ENCODE assay signal across 1 cellular context in genomic region chr6:7138921-7139358, GRCh38.
A peak's percentile ranks its signal among the peaks of the same experiment; 100 is the strongest.
TF ChIP-seq lines count a peak whose summit lies in the region.

No MANE protein-coding gene starts in this region.

TF ChIP-seq in HepG2, 621 proteins besides CTCF, POLR2A, EP300 and RAD21 (continued from another document and continues in another):
- TF ChIP-seq E2F5 (CRISPR knock-in tag; conservative IDR thresholded peaks at IDR 0.05) (no peak), AGO1 (IDR thresholded peaks at IDR 0.05; ENCODE audit: low read depth, low read length, poor library complexity, severe bottlenecking) (no peak), ZNF275 (CRISPR knock-in tag; IDR thresholded peaks at IDR 0.05; ENCODE audit: borderline replicate concordance) (no peak), ZBTB7B (CRISPR knock-in tag; IDR thresholded peaks at IDR 0.05) (no peak; the same call in 1 of the 2 replicates), SIX4 (CRISPR knock-in tag; IDR thresholded peaks at IDR 0.05) (no peak), SETDB1 (CRISPR knock-in tag; IDR thresholded peaks at IDR 0.05; ENCODE audit: borderline replicate concordance) (no peak), KDM3A (CRISPR knock-in tag; IDR thresholded peaks at IDR 0.05; ENCODE audit: low read depth) (no peak), SRY (CRISPR knock-in tag; IDR thresholded peaks at IDR 0.05) (no peak), SIN3B (IDR thresholded peaks at IDR 0.05; ENCODE audit: low read length) (0 out of 2 replicates have a peak, but pooled peaks have one; percentile 62), NR1H2 (CRISPR knock-in tag; IDR thresholded peaks at IDR 0.05; ENCODE audit: borderline replicate concordance, low read depth) (no peak), ZBTB14 (CRISPR knock-in tag; IDR thresholded peaks at IDR 0.05) (no peak), POLR2G (IDR thresholded peaks at IDR 0.05; ENCODE audit: low read depth, low read length) (0 out of 2 replicates have a peak, but pooled peaks have one; percentile 41), ZBTB40 (IDR thresholded peaks at IDR 0.05) (no peak), ZBTB40 (CRISPR knock-in tag; IDR thresholded peaks at IDR 0.05) (no peak), HMGA1 (CRISPR knock-in tag; conservative IDR thresholded peaks at IDR 0.05) (no peak), HOXD1 (CRISPR knock-in tag; IDR thresholded peaks at IDR 0.05) (no peak), ZNF567 (CRISPR knock-in tag; IDR thresholded peaks at IDR 0.05; ENCODE audit: borderline replicate concordance) (no peak), RFX3 (CRISPR knock-in tag; IDR thresholded peaks at IDR 0.05) (peak; percentile 87), CREM (IDR thresholded peaks at IDR 0.05) (peak; percentile 64; the same call in 1 of the 2 replicates), CREM (CRISPR knock-in tag; IDR thresholded peaks at IDR 0.05) (no peak), ZMAT3 (CRISPR knock-in tag; conservative IDR thresholded peaks at IDR 0.05) (no peak), ZNF136 (CRISPR knock-in tag; IDR thresholded peaks at IDR 0.05; ENCODE audit: low read depth) (no peak), ZNF446 (CRISPR knock-in tag; IDR thresholded peaks at IDR 0.05) (no peak), NKX3-1 (CRISPR knock-in tag; IDR thresholded peaks at IDR 0.05) (no peak), HIC2 (CRISPR knock-in tag; IDR thresholded peaks at IDR 0.05; ENCODE audit: low read depth) (peak; percentile 81)
- TF ChIP-seq, protein P1, sequence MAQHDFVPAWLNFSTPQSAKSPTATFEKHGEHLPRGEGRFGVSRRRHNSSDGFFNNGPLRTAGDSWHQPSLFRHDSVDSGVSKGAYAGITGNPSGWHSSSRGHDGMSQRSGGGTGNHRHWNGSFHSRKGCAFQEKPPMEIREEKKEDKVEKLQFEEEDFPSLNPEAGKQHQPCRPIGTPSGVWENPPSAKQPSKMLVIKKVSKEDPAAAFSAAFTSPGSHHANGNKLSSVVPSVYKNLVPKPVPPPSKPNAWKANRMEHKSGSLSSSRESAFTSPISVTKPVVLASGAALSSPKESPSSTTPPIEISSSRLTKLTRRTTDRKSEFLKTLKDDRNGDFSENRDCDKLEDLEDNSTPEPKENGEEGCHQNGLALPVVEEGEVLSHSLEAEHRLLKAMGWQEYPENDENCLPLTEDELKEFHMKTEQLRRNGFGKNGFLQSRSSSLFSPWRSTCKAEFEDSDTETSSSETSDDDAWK (CRISPR knock-in tag; IDR thresholded peaks at IDR 0.05) = no peak
- TF ChIP-seq, protein P2, sequence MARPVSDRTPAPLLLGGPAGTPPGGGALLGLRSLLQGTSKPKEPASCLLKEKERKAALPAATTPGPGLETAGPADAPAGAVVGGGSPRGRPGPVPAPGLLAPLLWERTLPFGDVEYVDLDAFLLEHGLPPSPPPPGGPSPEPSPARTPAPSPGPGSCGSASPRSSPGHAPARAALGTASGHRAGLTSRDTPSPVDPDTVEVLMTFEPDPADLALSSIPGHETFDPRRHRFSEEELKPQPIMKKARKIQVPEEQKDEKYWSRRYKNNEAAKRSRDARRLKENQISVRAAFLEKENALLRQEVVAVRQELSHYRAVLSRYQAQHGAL (CRISPR knock-in tag; IDR thresholded peaks at IDR 0.05; ENCODE audit: not compliant biosample characterization) = no peak
- TF ChIP-seq, protein P3, sequence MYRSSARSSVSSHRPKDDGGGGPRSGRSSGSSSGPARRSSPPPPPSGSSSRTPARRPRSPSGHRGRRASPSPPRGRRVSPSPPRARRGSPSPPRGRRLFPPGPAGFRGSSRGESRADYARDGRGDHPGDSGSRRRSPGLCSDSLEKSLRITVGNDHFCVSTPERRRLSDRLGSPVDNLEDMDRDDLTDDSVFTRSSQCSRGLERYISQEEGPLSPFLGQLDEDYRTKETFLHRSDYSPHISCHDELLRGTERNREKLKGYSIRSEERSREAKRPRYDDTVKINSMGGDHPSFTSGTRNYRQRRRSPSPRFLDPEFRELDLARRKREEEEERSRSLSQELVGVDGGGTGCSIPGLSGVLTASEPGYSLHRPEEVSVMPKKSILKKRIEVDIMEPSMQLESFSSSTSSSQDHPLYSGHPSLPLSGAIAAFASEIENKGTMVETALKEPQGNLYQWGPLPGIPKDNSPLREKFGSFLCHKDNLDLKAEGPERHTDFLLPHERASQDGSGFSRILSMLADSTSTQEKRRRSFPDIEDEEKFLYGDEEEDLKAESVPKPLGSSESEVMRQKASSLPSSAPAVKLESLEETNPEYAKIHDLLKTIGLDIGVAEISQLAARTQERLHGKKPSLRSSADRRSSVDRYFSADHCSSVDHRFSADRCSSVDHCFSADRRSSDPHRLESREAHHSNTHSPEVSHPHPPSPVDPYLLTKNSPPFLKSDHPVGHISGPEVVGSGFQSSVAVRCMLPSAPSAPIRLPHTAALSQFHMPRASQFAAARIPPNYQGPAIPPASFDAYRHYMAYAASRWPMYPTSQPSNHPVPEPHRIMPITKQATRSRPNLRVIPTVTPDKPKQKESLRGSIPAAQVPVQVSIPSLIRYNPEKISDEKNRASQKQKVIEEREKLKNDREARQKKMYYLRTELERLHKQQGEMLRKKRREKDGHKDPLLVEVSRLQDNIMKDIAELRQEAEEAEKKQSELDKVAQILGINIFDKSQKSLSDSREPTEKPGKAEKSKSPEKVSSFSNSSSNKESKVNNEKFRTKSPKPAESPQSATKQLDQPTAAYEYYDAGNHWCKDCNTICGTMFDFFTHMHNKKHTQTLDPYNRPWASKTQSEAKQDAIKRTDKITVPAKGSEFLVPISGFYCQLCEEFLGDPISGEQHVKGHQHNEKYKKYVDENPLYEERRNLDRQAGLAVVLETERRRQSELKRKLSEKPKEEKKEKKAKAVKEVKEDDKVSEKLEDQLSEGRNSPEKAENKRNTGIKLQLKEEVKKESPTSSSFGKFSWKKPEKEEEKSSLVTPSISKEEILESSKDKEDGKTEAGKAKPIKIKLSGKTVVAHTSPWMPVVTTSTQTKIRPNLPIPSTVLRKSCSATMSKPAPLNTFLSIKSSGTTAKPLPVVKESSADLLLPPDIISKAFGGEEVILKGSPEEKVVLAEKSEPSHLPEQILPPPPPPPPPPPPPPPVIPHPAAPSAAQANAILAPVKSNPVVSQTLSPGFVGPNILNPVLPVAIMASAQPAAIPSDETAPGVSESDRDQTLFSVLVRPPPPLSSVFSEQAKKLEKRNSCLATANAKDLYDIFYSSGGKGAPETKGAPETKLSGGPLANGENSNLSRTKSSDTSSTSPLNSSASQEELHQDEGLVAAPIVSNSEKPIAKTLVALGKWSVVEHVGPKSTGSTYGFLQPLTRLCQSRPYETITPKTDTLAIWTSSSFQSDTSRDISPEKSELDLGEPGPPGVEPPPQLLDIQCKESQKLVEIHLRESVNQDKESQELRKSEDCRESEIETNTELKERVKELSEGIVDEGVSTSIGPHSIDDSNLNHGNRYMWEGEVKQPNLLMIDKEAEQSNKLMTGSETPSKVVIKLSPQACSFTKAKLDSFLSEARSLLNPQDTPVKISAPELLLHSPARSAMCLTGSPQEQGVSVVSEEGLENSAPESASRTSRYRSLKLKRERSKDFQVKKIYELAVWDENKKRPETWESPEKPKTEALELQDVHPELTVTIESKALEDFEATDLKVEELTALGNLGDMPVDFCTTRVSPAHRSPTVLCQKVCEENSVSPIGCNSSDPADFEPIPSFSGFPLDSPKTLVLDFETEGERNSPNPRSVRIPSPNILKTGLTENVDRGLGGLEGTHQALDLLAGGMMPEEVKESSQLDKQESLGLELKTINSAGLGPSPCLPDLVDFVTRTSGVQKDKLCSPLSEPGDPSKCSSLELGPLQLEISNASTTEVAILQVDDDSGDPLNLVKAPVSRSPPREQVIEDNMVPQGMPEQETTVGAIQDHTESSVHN (CRISPR knock-in tag; IDR thresholded peaks at IDR 0.05) = no peak
- TF ChIP-seq, protein P4, sequence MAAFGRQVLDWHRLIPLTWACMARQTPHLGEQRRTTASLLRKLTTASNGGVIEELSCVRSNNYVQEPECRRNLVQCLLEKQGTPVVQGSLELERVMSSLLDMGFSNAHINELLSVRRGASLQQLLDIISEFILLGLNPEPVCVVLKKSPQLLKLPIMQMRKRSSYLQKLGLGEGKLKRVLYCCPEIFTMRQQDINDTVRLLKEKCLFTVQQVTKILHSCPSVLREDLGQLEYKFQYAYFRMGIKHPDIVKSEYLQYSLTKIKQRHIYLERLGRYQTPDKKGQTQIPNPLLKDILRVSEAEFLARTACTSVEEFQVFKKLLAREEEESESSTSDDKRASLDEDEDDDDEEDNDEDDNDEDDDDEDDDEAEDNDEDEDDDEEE (CRISPR knock-in tag; IDR thresholded peaks at IDR 0.05) = no peak
